In genomic region chr15:31266712-31267111, GRCh38 we compare ENCODE assay signal across 9 cellular contexts. TPM values are rescaled to one million over a fixed set of nuclear protein-coding genes. Genes with fewer than 3 reads are reported as not detected.
DNase-seq lines count a peak whose midpoint lies in the region; ATAC-seq, FAIRE-seq and TF ChIP-seq lines count a peak whose summit lies in the region.
"Had no signal": no experiment of that assay in that cellular context is flagged by ENCODE, and none has a peak within 500 bp of the region (broad histone marks: within the 10 kb centered on the region; RNA-seq: fewer than 3 reads in every experiment).

No MANE protein-coding gene starts in this region.

- peak overlapping the region; percentile 87 to 98 (median 88) for H3K27ac Mint-ChIP-seq in IgD-negative memory B cell

- no peak for TF ChIP-seq EP300 in HepG2 (IDR thresholded peaks at IDR 0.05; ENCODE audit: low read depth in 2 of 2, low read length in 2 of 2)
- no peak for TF ChIP-seq EP300 in HepG2 (CRISPR knock-in tag; IDR thresholded peaks at IDR 0.05; ENCODE audit: borderline replicate concordance)

- CTCF ChIA-PET in HepG2 (lab: Yijun Ruan, JAX; ENCODE audit: low intra/inter-chr PET ratio, low total read pairs) = no interaction called here

- H3K4me1 Mint-ChIP-seq in IgD-negative memory B cell = peaks cover 44 to 60% (median 60%) of the 10 kb centered on the region in 3 donors

- H3K4me3 ChIP-seq in HepG2 (replicated peaks in 1 of 3; ENCODE audit: insufficient read depth in 1 of 3, low read depth in 2 of 3, low read length in 3 of 3) (0 out of 6 replicates have a peak overlapping the region, but pooled peaks of 1 of the 3 experiments have one; percentile 69), kidney (ENCODE audit: low read length in 2 of 2) (no peak overlapping the region)
- H3K4me3 ChIP-seq: heart left ventricle had no signal

- H3K36me3 Mint-ChIP-seq in IgD-negative memory B cell = no peaks in the 10 kb centered on the region

- no TSS peak for BruUV-seq in HepG2 (replicated peaks; lab: Mats Ljungman, UMichigan)

- H3K27ac ChIP-seq in HepG2 (ENCODE audit: extremely low read length, insufficient read depth, low read length) (no peak overlapping the region), kidney (ENCODE audit: low read depth in 2 of 2, low read length in 2 of 2) (no peak overlapping the region)

- H3K36me3 ChIP-seq in HepG2 (replicated peaks in 1 of 2; ENCODE audit: control insufficient read depth in 1 of 2, insufficient read depth in 2 of 2, low read length in 2 of 2) = no peaks in the 10 kb centered on the region
- H3K36me3 ChIP-seq in kidney (ENCODE audit: control insufficient read depth in 1 of 2, insufficient read depth in 2 of 2, low read length in 2 of 2) = no peaks in the 10 kb centered on the region
- H3K36me3 ChIP-seq: heart left ventricle had no signal

- peak; percentile 5 for DNase-seq in CD1c-positive myeloid dendritic cell (ENCODE audit: extremely low spot score)
- DNase-seq in HepG2 (ENCODE audit: low spot score) = no peak
- no peak for DNase-seq in DMS53 treated with DMSO at 0.1 percent for 48 hours (lab: John Stamatoyannopoulos, UW; ENCODE audit: unreplicated experiment)
- DNase-seq in kidney = no peak
- DNase-seq in foreskin melanocyte = no peak
- no peak for DNase-seq in activated CD4-positive, CD25-positive, alpha-beta regulatory T cell (lab: John Stamatoyannopoulos, UW)

- POLR2A ChIA-PET in HepG2 (lab: Yijun Ruan, JAX) = interaction anchor here (1.4 to 3.4 kb wide), 2 partner anchors 30 to 56 kb away, joined by 3 to 24 read pairs; no protein-coding TSS in a partner anchor

- peak overlapping the region; percentile 98 for H3K4me2 ChIP-seq in HepG2 (ENCODE audit: low read depth, low read length)

- intact Hi-C loops in HepG2 (cut with micrococcal nuclease; ENCODE audit: unreplicated experiment) (no loop called here), kidney (cut with DNase I) (no loop called here)

- H3K27me3 Mint-ChIP-seq in IgD-negative memory B cell = no peaks in the 10 kb centered on the region

- H3K9ac ChIP-seq in HepG2 (ENCODE audit: insufficient read depth, low read depth, low read length) (no peak overlapping the region), kidney (ENCODE audit: low read length in 2 of 2) (no peak overlapping the region)

- no peak for FAIRE-seq in HepG2 (lab: Jason Lieb, UNC)
- FAIRE-seq in kidney (lab: Jason Lieb, UNC) = no peak

- 0 out of 5 replicates have a peak, but pooled peaks cover 0 to 1% of the 10 kb centered on the region in 2 experiments for H3K27me3 ChIP-seq in HepG2 (ENCODE audit: control insufficient read depth in 1 of 2, insufficient read depth in 2 of 2, low read length in 2 of 2)
- H3K27me3 ChIP-seq: heart left ventricle had no signal

- in situ Hi-C loops in HepG2 (cut with HindIII; ENCODE audit: extremely low pct_ligation_motif_present, low pct_unique_long_range_greater_than_20kb) = no loop called here

- 63% methylated on average over 2 of the region's 13 CpGs for WGBS in HepG2 (ENCODE audit: low lambda C conversion rate)

- no peaks in the 10 kb centered on the region for H4K20me1 ChIP-seq in HepG2 (ENCODE audit: insufficient read depth, low read length)

- no peak overlapping the region for H2AFZ ChIP-seq in HepG2 (ENCODE audit: low read length)

- TF ChIP-seq POLR2A in HepG2 (IDR thresholded peaks at IDR 0.05; ENCODE audit: insufficient read depth in 1 of 2, low read depth in 2 of 2, low read length in 2 of 2) = no peak

- no peaks in the 10 kb centered on the region for H3K9me3 Mint-ChIP-seq in IgD-negative memory B cell

- H3K4me3 Mint-ChIP-seq in IgD-negative memory B cell = peak overlapping the region; percentile 56 to 85 (median 72)

- no peak for TF ChIP-seq RAD21 in HepG2 (CRISPR knock-in tag; IDR thresholded peaks at IDR 0.05)

- H3K4me1 ChIP-seq in HepG2 (ENCODE audit: insufficient read depth, low read length) = peaks cover 76% of the 10 kb centered on the region
- peaks cover 34 to 39% of the 10 kb centered on the region in 2 donors for H3K4me1 ChIP-seq in kidney (ENCODE audit: control insufficient read depth in 1 of 2, insufficient read depth in 1 of 2, low read depth in 1 of 2, low read length in 2 of 2)

- no peaks in the 10 kb centered on the region for H3K9me3 ChIP-seq in HepG2 (ENCODE audit: low read length)
- H3K9me3 ChIP-seq in kidney (ENCODE audit: control insufficient read depth in 1 of 2, low read length in 2 of 2) = no peaks in the 10 kb centered on the region
- H3K9me3 ChIP-seq: heart left ventricle had no signal

- H3K79me2 ChIP-seq in HepG2 (ENCODE audit: insufficient read depth, low read length) = no peaks in the 10 kb centered on the region

- TF ChIP-seq CTCF in HepG2 (CRISPR knock-in tag; IDR thresholded peaks at IDR 0.05) (no peak), kidney (IDR thresholded peaks at IDR 0.05; ENCODE audit: borderline replicate concordance, extremely low read depth, insufficient read depth) (no peak)

- ATAC-seq in GM21360 (IDR thresholded peaks at IDR 0.05; ENCODE audit: unreplicated experiment) (peak; percentile 14), HepG2 (no peak)

RNA-seq across cellular contexts. Expression of gene KLF13, which starts 59.9 kb away (rescaled TPM):
- polyA plus RNA-seq in IgD-negative memory B cell (81.4 TPM), HepG2 (2011; rRNA removed) (16.8 and 18.8 TPM in 2 replicates), kidney (ENCODE audit: insufficient read depth, low read depth, low replicate concordance) (55.5 TPM)
- total RNA-seq in HepG2 (2016; rRNA removed; fragmentation: Illumina TruSeq; extraction: Trizol) (25.1 and 27.8 TPM in 2 replicates), kidney (123 TPM)
- 1.4 and 2.8 TPM in 2 replicates for total RNA-seq in HepG2 (2016; cell fraction: cytosol; rRNA removed; fragmentation: Illumina TruSeq; extraction: Trizol; ENCODE audit: low read depth)
- total RNA-seq in HepG2 (2016; cell fraction: insoluble cytoplasmic fraction; rRNA removed; fragmentation: Illumina TruSeq; extraction: Trizol) = 21.2 and 24.1 TPM in 2 replicates
- 6.8 and 8.3 TPM in 2 replicates for total RNA-seq in HepG2 (2016; cell fraction: membrane; rRNA removed; fragmentation: Illumina TruSeq; extraction: Trizol)
- total RNA-seq in HepG2 (2016; cell fraction: nucleus; rRNA removed; fragmentation: Illumina TruSeq; extraction: Trizol) = 13.1 and 18.9 TPM in 2 replicates
- 9.1 and 11.1 TPM in 2 replicates for polyA plus RNA-seq in HepG2 (2011; cell fraction: cytosol; rRNA removed)
- polyA plus RNA-seq in HepG2 (2011; cell fraction: nucleus; rRNA removed) = 12.3 and 14.2 TPM in 2 replicates
- polyA plus RNA-seq in HepG2 (2012) = 22.0 and 24.4 TPM in 2 replicates
- 1.1 and 2.1 TPM in 2 replicates for polyA plus RNA-seq in HepG2 (2016; cell fraction: cytosol; fragmentation: Illumina TruSeq; extraction: Trizol; ENCODE audit: low read depth)
- 31.2 and 34.3 TPM in 2 replicates for polyA plus RNA-seq in HepG2 (2016; cell fraction: insoluble cytoplasmic fraction; fragmentation: Illumina TruSeq; extraction: Trizol; ENCODE audit: low read depth)
- polyA plus RNA-seq in HepG2 (2016; cell fraction: membrane; fragmentation: Illumina TruSeq; extraction: Trizol; ENCODE audit: low read depth) = 5.5 and 7.5 TPM in 2 replicates
- 30.0 and 34.4 TPM in 2 replicates for polyA plus RNA-seq in HepG2 (2016; cell fraction: nucleus; fragmentation: Illumina TruSeq; extraction: Trizol; ENCODE audit: insufficient read depth, low read depth)
- polyA minus RNA-seq in HepG2 (2011; rRNA and poly(A)+ RNA removed; ENCODE audit: low replicate concordance) = 23.8 and 65.8 TPM in 2 replicates
- 12.2 and 13.9 TPM in 2 replicates for polyA minus RNA-seq in HepG2 (2011; cell fraction: cytosol; rRNA and poly(A)+ RNA removed)
- polyA minus RNA-seq in HepG2 (2011; cell fraction: nucleus; rRNA and poly(A)+ RNA removed) = 6.3 and 8.8 TPM in 2 replicates
